ENCODE assay signal across 19 cellular contexts in genomic region chr1:246254854-246255253, GRCh38.
"Had no signal": no experiment of that assay in that cellular context is flagged by ENCODE, and none has a peak within 500 bp of the region (broad histone marks: within the 10 kb centered on the region; RNA-seq: fewer than 3 reads in every experiment).

No MANE protein-coding gene starts in this region.

- FAIRE-seq: colon, urothelium cell line had no signal

- H3K4me3 Mint-ChIP-seq: activated CD4-positive, alpha-beta T cell treated with anti-CD3 and anti-CD28 coated beads, Interleukin-2, amount 10 ng/mL, durations not matched to agents 24 days and 14 days; activated CD8-positive, alpha-beta T cell treated with anti-CD3 and anti-CD28 coated beads for 36 hours; endodermal cell; naive B cell; neural progenitor cell had no signal

- DNase-seq: activated CD4-positive, alpha-beta T cell treated with anti-CD3 and anti-CD28 coated beads, Interleukin-2, amount 10 ng/mL, durations not matched to agents 24 days and 14 days; activated CD8-positive, alpha-beta T cell treated with anti-CD3 and anti-CD28 coated beads for 36 hours; activated naive CD4-positive, alpha-beta T cell treated with anti-CD3 and anti-CD28 coated beads, Interleukin-2, amount 50 U/mL, for 16 hours; activated T-cell treated with anti-CD3 and anti-CD28 coated beads, Interleukin-2, amount 50 U/mL, for 1 hour; aorta; brain microvascular endothelial cell; central memory CD4-positive, alpha-beta T cell; endodermal cell; foreskin keratinocyte; mesenchymal stem cell; mucosa of descending colon; naive B cell; stimulated activated CD4-positive, alpha-beta T cell treated with anti-CD3 and anti-CD28 coated beads, Interleukin-2, amount 100 ng/mL, for 24 hours; stimulated activated naive CD8-positive, alpha-beta T cell treated with anti-CD3 and anti-CD28 coated beads, Interleukin-15, Interleukin-2, amounts not matched to agents 100 U/mL and 50 U/mL, for 24 hours; substantia nigra; tibial artery had no signal

- H3K4me1 Mint-ChIP-seq: activated CD4-positive, alpha-beta T cell treated with anti-CD3 and anti-CD28 coated beads, Interleukin-2, amount 10 ng/mL, durations not matched to agents 24 days and 14 days; naive B cell; neural progenitor cell had no signal

- H3K27ac Mint-ChIP-seq: activated CD4-positive, alpha-beta T cell treated with anti-CD3 and anti-CD28 coated beads, Interleukin-2, amount 10 ng/mL, durations not matched to agents 24 days and 14 days; activated CD8-positive, alpha-beta T cell treated with anti-CD3 and anti-CD28 coated beads for 36 hours; endodermal cell; neural progenitor cell had no signal

- H3K27me3 Mint-ChIP-seq: activated CD4-positive, alpha-beta T cell treated with anti-CD3 and anti-CD28 coated beads, Interleukin-2, amount 10 ng/mL, durations not matched to agents 24 days and 14 days; activated CD8-positive, alpha-beta T cell treated with anti-CD3 and anti-CD28 coated beads for 36 hours; naive B cell had no signal

- ATAC-seq: activated CD8-positive, alpha-beta T cell treated with anti-CD3 and anti-CD28 coated beads for 36 hours; foreskin keratinocyte; mucosa of descending colon; stimulated activated naive CD8-positive, alpha-beta T cell treated with anti-CD3 and anti-CD28 coated beads, Interleukin-15, Interleukin-2, amounts not matched to agents 100 U/mL and 50 U/mL, for 24 hours had no signal
